9 cellular contexts compared by ENCODE assay signal in the genomic region with DNA sequence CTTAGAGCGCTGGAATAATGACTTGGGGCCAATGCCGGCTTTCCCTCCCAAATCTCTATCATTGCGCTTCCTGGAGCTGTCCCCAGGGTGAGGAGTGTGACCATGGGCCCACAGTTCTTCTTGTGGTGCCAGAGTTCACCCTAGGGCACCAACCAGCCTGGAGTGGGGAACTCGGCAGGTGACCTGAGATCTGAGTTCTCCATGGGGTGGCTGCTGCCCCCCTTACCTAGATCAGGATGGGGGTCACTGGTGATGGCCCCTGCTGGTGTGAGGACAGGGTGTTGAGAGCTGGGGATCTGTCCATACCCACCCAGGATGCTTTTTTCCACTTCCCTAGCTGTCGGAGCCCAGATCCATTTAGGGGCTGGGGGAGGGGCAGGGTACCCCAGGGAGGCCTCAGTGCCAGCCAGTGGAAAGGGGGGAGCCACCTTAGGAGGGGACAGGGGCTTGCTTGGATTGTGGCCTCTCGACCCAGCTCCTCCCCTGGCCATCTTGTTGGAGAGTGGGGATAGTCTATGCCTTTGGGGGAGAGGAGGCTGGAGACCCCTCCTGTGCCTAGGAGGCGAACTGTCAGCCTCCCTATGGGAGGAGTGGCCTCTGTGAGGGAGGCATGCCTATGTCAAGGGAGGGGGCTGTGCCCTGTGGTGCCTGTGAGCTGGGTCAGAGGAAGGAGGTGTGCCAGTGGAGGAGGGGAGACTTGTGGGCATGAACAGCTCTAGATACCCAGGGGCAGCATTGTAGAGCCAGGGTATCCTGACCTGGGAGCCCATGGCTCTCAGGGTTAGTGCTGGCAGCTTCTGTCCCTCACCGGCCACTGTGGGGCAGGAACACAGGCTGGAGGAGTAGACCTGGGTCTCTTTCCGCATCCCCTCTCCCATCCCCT. TPM values are rescaled to one million over a fixed set of nuclear protein-coding genes. Genes with fewer than 3 reads are reported as not detected.
A peak's percentile ranks its signal among the peaks of the same experiment; 100 is the strongest.
DNase-seq lines count a peak whose midpoint lies in the region; ATAC-seq, FAIRE-seq and TF ChIP-seq lines count a peak whose summit lies in the region.
"Had no signal": no experiment of that assay in that cellular context is flagged by ENCODE, and none has a peak within 500 bp of the region (broad histone marks: within the 10 kb centered on the region; RNA-seq: fewer than 3 reads in every experiment).

No MANE protein-coding gene starts in this region.

- no peak overlapping the region for H3K27ac ChIP-seq in CD4-positive, alpha-beta memory T cell (ENCODE audit: low read depth, low read length)

- H3K27ac Mint-ChIP-seq in CD4-positive, alpha-beta memory T cell: peak overlapping the region in 5 of 7 donors; percentile 22 to 73 (median 48)
- no peak overlapping the region for H3K27ac Mint-ChIP-seq in activated T-helper 17 cell treated with anti-CD3 and anti-CD28 coated beads, Interleukin-2, amount 50 U/mL, for 72 hours
- no peak overlapping the region for H3K27ac Mint-ChIP-seq in neural crest cell (ENCODE audit: unreplicated experiment)

- no peak for DNase-seq in CD4-positive, alpha-beta memory T cell
- peak; percentile 8 for DNase-seq in GM12892 (ENCODE audit: insufficient read length)
- DNase-seq in neural crest cell (ENCODE audit: low read depth, low spot score): no peak
- DNase-seq in H4 (ENCODE audit: low spot score): no peak
- DNase-seq in dermis blood vessel endothelial cell: no peak
- DNase-seq in NOMO-1 (lab: John Stamatoyannopoulos, UW; ENCODE audit: unreplicated experiment in 2 of 2): no peak
- DNase-seq: activated CD8-positive, alpha-beta memory T cell treated with anti-CD3 and anti-CD28 coated beads, Interleukin-2, amount 50 U/mL, for 4 hours had no signal

- FAIRE-seq in GM12892 (lab: Jason Lieb, UNC): no peak

- H3K27me3 ChIP-seq in CD4-positive, alpha-beta memory T cell (ENCODE audit: insufficient read depth, low read length): peaks cover 15% of the 10 kb centered on the region

- POLR2A ChIA-PET in CD4-positive, alpha-beta memory T cell (lab: Charles Lee; ENCODE audit: partially characterized antibody): interaction anchor here (1.2 to 2.6 kb wide), 2 partner anchors 19 to 1404 kb away, joined by 3 to 11 read pairs; a partner anchor contains a TSS

- no peak for TF ChIP-seq CTCF in neural crest cell (conservative IDR thresholded peaks at IDR 0.05)

- H3K27me3 Mint-ChIP-seq in CD4-positive, alpha-beta memory T cell: peaks cover 7 to 13% of the 10 kb centered on the region in 2 donors
- H3K27me3 Mint-ChIP-seq in activated T-helper 17 cell treated with anti-CD3 and anti-CD28 coated beads, Interleukin-2, amount 50 U/mL, for 72 hours: peaks cover 26% of the 10 kb centered on the region
- H3K27me3 Mint-ChIP-seq in neural crest cell (ENCODE audit: low read depth): peaks cover 68% of the 10 kb centered on the region

- H3K4me3 ChIP-seq in CD4-positive, alpha-beta memory T cell (ENCODE audit: low read length in 2 of 2): no peak overlapping the region

- no peak for TF ChIP-seq POLR2A in GM12892 (IDR thresholded peaks at IDR 0.05; ENCODE audit: low read depth, low read length)

- no peaks in the 10 kb centered on the region for H3K36me3 ChIP-seq in CD4-positive, alpha-beta memory T cell (ENCODE audit: insufficient read depth, low read length)

- intact Hi-C loops in CD4-positive, alpha-beta memory T cell (cut with micrococcal nuclease): loop anchor here (5.0 kb wide), 2 partner anchors 121 to 1484 kb away; a partner anchor contains a TSS

- H3K36me3 Mint-ChIP-seq in CD4-positive, alpha-beta memory T cell: no peaks in the 10 kb centered on the region
- H3K36me3 Mint-ChIP-seq in activated T-helper 17 cell treated with anti-CD3 and anti-CD28 coated beads, Interleukin-2, amount 50 U/mL, for 72 hours (ENCODE audit: low read depth): no peaks in the 10 kb centered on the region
- H3K36me3 Mint-ChIP-seq in neural crest cell (ENCODE audit: low read depth): no peaks in the 10 kb centered on the region

- peak overlapping the region; percentile 42 to 79 (median 64) for H3K4me3 Mint-ChIP-seq in CD4-positive, alpha-beta memory T cell
- H3K4me3 Mint-ChIP-seq in activated T-helper 17 cell treated with anti-CD3 and anti-CD28 coated beads, Interleukin-2, amount 50 U/mL, for 72 hours: peak overlapping the region; percentile 38
- peak overlapping the region; percentile 65 for H3K4me3 Mint-ChIP-seq in neural crest cell

- H3K4me1 ChIP-seq in CD4-positive, alpha-beta memory T cell (ENCODE audit: insufficient read depth, low read length): peaks cover 39% of the 10 kb centered on the region

- H3K4me1 Mint-ChIP-seq in CD4-positive, alpha-beta memory T cell: peaks cover 9 to 49% (median 23%) of the 10 kb centered on the region in 4 donors
- H3K4me1 Mint-ChIP-seq in activated T-helper 17 cell treated with anti-CD3 and anti-CD28 coated beads, Interleukin-2, amount 50 U/mL, for 72 hours: no peaks in the 10 kb centered on the region
- H3K4me1 Mint-ChIP-seq in neural crest cell: peaks cover 12% of the 10 kb centered on the region

- CTCF ChIA-PET in CD4-positive, alpha-beta memory T cell (lab: Charles Lee; ENCODE audit: partially characterized antibody): interaction anchor here (1.2 kb wide), 1 partner anchor 55 kb away, joined by 3 read pairs; no protein-coding TSS in a partner anchor

- no peaks in the 10 kb centered on the region for H3K9me3 Mint-ChIP-seq in CD4-positive, alpha-beta memory T cell
- no peaks in the 10 kb centered on the region for H3K9me3 Mint-ChIP-seq in activated T-helper 17 cell treated with anti-CD3 and anti-CD28 coated beads, Interleukin-2, amount 50 U/mL, for 72 hours
- no peaks in the 10 kb centered on the region for H3K9me3 Mint-ChIP-seq in neural crest cell

- no peak for ATAC-seq in activated T-helper 17 cell treated with anti-CD3 and anti-CD28 coated beads, Interleukin-2, amount 50 U/mL, for 72 hours (replicated peaks)
- no peak for ATAC-seq in HG03280 (IDR thresholded peaks at IDR 0.05; ENCODE audit: unreplicated experiment)

- H3K9me3 ChIP-seq in CD4-positive, alpha-beta memory T cell (ENCODE audit: control insufficient read depth in 1 of 2, low read length in 2 of 2): no peaks in the 10 kb centered on the region

RNA-seq across cellular contexts. Expression of a gene that starts 1.8 kb away (rescaled TPM):
- not detected for total RNA-seq in CD4-positive, alpha-beta memory T cell
- polyA plus RNA-seq in CD4-positive, alpha-beta memory T cell: not detected
- not detected for polyA plus RNA-seq in GM12892 (2012; ENCODE audit: missing spikeins)
- under 1 TPM; 0.11 to 0.26 TPM for total RNA-seq in activated T-helper 17 cell treated with anti-CD3 and anti-CD28 coated beads, Interleukin-2, amount 50 U/mL, for 72 hours
- total RNA-seq in neural crest cell: 1.2 and 1.4 TPM in 2 replicates
- total RNA-seq in H4 (2014; rRNA removed; shearing (Covaris generic)): 0.35 and 0.45 TPM in 2 replicates
- 0.05 TPM in 1 of 2 replicates, not detected in the other for total RNA-seq in dermis blood vessel endothelial cell

Comparison
In these comparisons a context has a peak if more than half of its experiments do, and no peak if none do; other contexts are left out.
1. H3K27ac Mint-ChIP-seq: peak in CD4-positive, alpha-beta memory T cell (5 of 7); none in activated T-helper 17 cell treated with anti-CD3 and anti-CD28 coated beads, Interleukin-2, amount 50 U/mL, for 72 hours (single experiment) and neural crest cell (single experiment).
2. Peak in every context shown above with its lines, with median percentiles within 50 percentile points of each other: H3K4me3 Mint-ChIP-seq.